8 cellular contexts compared by ENCODE assay signal in the genomic region with DNA sequence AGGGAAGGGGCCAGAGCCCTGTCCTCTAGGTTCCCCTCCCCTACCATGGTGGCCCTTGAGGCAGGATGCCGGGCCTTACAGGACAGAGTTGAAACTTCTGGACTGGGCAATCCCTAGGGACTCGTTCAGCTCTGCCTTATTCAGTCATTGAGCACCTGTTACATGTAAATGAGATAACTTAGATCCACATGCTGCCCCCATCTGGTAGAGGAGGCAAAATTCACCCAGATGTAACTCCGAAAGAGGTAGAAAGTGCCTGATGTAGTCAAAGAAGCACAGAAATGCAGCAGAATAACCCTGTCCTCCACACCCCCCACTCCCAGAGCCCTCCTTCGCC.
DNase-seq lines count a peak whose midpoint lies in the region; ATAC-seq and TF ChIP-seq lines count a peak whose summit lies in the region.

No MANE protein-coding gene starts in this region.

- H4K20me1 ChIP-seq in BLaER1 treated with 17β-estradiol and CSF1 and Interleukin-3, amounts not matched to agents 10 nM and 100 nM: peaks cover 0 to 24% (median 21%) of the 10 kb centered on the region in 11 experiments; a peak in 16 of 22 replicates

- no peaks in the 10 kb centered on the region for H3K36me3 ChIP-seq in BLaER1 treated with 17β-estradiol and CSF1 and Interleukin-3, amounts not matched to agents 10 nM and 100 nM
- H3K36me3 ChIP-seq in stomach smooth muscle (ENCODE audit: control insufficient read depth in 2 of 2, insufficient read depth in 2 of 2, low read length in 2 of 2): no peaks in the 10 kb centered on the region

- H3K36me3 Mint-ChIP-seq in effector memory CD8-positive, alpha-beta T cell (ENCODE audit: insufficient read depth): peaks cover 4% of the 10 kb centered on the region

- peaks cover 41 to 62% (median 54%) of the 10 kb centered on the region in 11 experiments for H3K27me3 ChIP-seq in BLaER1 treated with 17β-estradiol and CSF1 and Interleukin-3, amounts not matched to agents 10 nM and 100 nM
- H3K27me3 ChIP-seq in stomach smooth muscle (ENCODE audit: control insufficient read depth in 1 of 2, insufficient read depth in 2 of 2, low read length in 2 of 2): no peaks in the 10 kb centered on the region

- peak overlapping the region; percentile 89 to 100 (median 96) for H3K4me2 ChIP-seq in BLaER1 treated with 17β-estradiol and CSF1 and Interleukin-3, amounts not matched to agents 10 nM and 100 nM

- no peak overlapping the region for H3K27ac ChIP-seq in BLaER1 treated with 17β-estradiol and CSF1 and Interleukin-3, amounts not matched to agents 10 nM and 100 nM
- H3K27ac ChIP-seq in VCaP (no peak overlapping the region), stomach smooth muscle (ENCODE audit: low read length) (no peak overlapping the region)

- H3K4me3 ChIP-seq in BLaER1 treated with 17β-estradiol and CSF1 and Interleukin-3, amounts not matched to agents 10 nM and 100 nM: peak overlapping the region in 7 of 10 experiments; percentile 52 to 71 (median 64); a peak in 10 of 20 replicates
- peak overlapping the region; percentile 81 to 86 for H3K4me3 ChIP-seq in stomach smooth muscle (ENCODE audit: low read length in 2 of 2)

- no peaks in the 10 kb centered on the region for H3K9me3 Mint-ChIP-seq in effector memory CD8-positive, alpha-beta T cell

- peak; percentile 81 for ATAC-seq in GM18909 (IDR thresholded peaks at IDR 0.05; ENCODE audit: poor library complexity, unreplicated experiment)
- peak; percentile 53 for ATAC-seq in HG03280 (IDR thresholded peaks at IDR 0.05; ENCODE audit: unreplicated experiment)
- peak; percentile 64 for ATAC-seq in effector memory CD8-positive, alpha-beta T cell (replicated peaks)

- TF ChIP-seq CTCF in VCaP (conservative IDR thresholded peaks at IDR 0.05): peak; percentile 83

- peaks cover 57 to 83% of the 10 kb centered on the region in 2 donors for H3K27me3 Mint-ChIP-seq in effector memory CD8-positive, alpha-beta T cell

- H3K9ac ChIP-seq in BLaER1 treated with 17β-estradiol and CSF1 and Interleukin-3, amounts not matched to agents 10 nM and 100 nM: peak overlapping the region in 2 of 11 experiments; percentile 78 to 80; a peak in 2 of 22 replicates
- peak overlapping the region in 1 of 2 donors; percentile 54 for H3K9ac ChIP-seq in stomach smooth muscle (ENCODE audit: low read length in 2 of 2)

- H3K4me3 Mint-ChIP-seq in effector memory CD8-positive, alpha-beta T cell: peak overlapping the region; percentile 82 to 87

- DNase-seq in NCI-H2171 (lab: John Stamatoyannopoulos, UW) (peak; percentile 77), medulla oblongata (ENCODE audit: extremely low spot score) (peak; percentile 84)
- peak; percentile 11 to 31 (median 14) for DNase-seq in effector memory CD8-positive, alpha-beta T cell

- no peak overlapping the region for H3K27ac Mint-ChIP-seq in effector memory CD8-positive, alpha-beta T cell

- peaks cover 8 to 16% (median 10%) of the 10 kb centered on the region in 11 experiments; a peak in 19 of 22 replicates for H3K9me3 ChIP-seq in BLaER1 treated with 17β-estradiol and CSF1 and Interleukin-3, amounts not matched to agents 10 nM and 100 nM (replicated peaks in 1 of 11)
- H3K9me3 ChIP-seq in stomach smooth muscle (ENCODE audit: control insufficient read depth in 2 of 2, low read length in 2 of 2): no peaks in the 10 kb centered on the region

- H3K4me1 Mint-ChIP-seq in effector memory CD8-positive, alpha-beta T cell (ENCODE audit: low read depth in 2 of 2): peaks cover 14 to 17% of the 10 kb centered on the region in 2 donors

- peaks cover 23 to 58% (median 36%) of the 10 kb centered on the region in 10 experiments for H3K4me1 ChIP-seq in BLaER1 treated with 17β-estradiol and CSF1 and Interleukin-3, amounts not matched to agents 10 nM and 100 nM
- peaks cover 30% of the 10 kb centered on the region for H3K4me1 ChIP-seq in stomach smooth muscle (ENCODE audit: control insufficient read depth, insufficient read depth, low read length)

Comparison
In these comparisons a context has a peak if more than half of its experiments do, and no peak if none do; other contexts are left out.
1. DNase-seq: peak in every context shown above with its lines; median percentile 84 in medulla oblongata; 77 in NCI-H2171; 14 in effector memory CD8-positive, alpha-beta T cell.